ENCODE assay signal across 8 cellular contexts in the genomic region with DNA sequence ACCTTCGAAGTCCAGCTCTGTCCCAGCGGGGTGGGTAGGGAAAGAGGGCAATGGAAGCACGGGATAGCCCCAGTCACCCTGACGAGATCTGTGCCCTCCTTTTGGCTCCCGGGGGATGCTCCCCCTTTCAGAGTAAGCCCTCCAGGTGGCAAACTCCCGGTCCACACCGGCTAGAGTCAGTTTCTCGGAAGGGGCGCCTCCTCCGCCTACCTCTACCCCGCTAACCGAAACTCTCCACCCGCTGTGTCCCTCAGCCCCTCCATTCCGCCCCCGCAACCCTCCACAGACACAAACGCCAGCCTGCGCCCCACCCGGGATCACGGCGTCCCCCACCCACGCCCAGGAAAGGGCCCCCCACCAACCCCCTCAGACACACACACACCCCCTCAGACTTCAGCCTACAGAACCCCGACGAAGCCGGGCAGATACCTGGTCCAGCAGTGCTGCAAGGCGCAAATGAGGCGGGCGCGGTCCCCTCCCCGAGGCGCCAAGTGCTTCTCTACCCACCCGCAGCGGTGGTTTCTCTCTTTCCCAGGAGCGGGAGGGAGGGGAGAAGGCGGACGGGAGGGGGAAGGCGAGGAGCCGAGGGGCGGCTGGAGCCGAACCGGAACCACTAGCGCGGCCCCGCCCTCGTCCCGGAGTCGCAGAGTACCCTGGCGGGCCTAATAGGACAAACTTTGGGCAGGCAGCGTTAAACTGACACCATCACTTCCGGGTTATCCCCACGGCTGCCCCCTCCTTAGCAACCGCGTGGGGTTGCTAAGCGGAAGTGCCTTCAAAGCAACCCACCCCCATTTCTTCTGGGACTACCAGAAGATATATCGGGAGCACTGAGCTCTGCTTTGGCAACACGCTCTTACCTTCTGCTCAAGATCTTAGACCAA. TPM values are rescaled to one million over a fixed set of nuclear protein-coding genes. Genes with fewer than 3 reads are reported as not detected.
DNase-seq lines count a peak whose midpoint lies in the region; ATAC-seq, FAIRE-seq and TF ChIP-seq lines count a peak whose summit lies in the region.

Gene CSNK1G1, minus strand, starts transcription at position 615 of the 884 bp plus-strand sequence. CDS start 55,674 bp downstream, outside the sequence.

- H3K23me2 ChIP-seq in H1 (ENCODE audit: low read depth, low read length), result peaks cover 2% of the 10 kb centered on the region; the same call in 1 of the 2 replicates

- H2BK12ac ChIP-seq in H1 (ENCODE audit: low read depth, low read length), result peak within 1 kb of the TSS; percentile 4; the same call in 1 of the 2 replicates

- intact Hi-C loops in CD8-positive, alpha-beta T cell (cut with DNase I, micrococcal nuclease), result loop anchor here (1.0 to 10.0 kb wide), 9 partner anchors 26 to 829 kb away; partner anchors contain the start of genes PCLAF (in 2 of the 2), PPIB (in 2 of the 2), TRIP4 (in 2 of the 2) and CIAO2A (in 1 of the 2)

- H3K27me3 Mint-ChIP-seq in CD8-positive, alpha-beta T cell (ENCODE audit: low read depth), result no peaks in the 10 kb centered on the region
- H3K27me3 Mint-ChIP-seq in memory B cell, result no peaks in the 10 kb centered on the region

- H2BK120ac ChIP-seq in H1 (replicated peaks; ENCODE audit: low read depth, low read length), result no peak within 1 kb of the TSS

- CTCF ChIA-PET in CD8-positive, alpha-beta T cell (lab: Charles Lee), result no interaction called here
- CTCF ChIA-PET in H1 (lab: Charles Lee; ENCODE audit: partially characterized antibody), result interaction anchor here (0.5 to 1.9 kb wide), 4 partner anchors 17 to 665 kb away, joined by 3 to 4 read pairs (median 4); no protein-coding TSS in a partner anchor

- H4K91ac ChIP-seq in H1 (replicated peaks; ENCODE audit: insufficient read length, low read length), result no peak within 1 kb of the TSS

- H3K9me3 ChIP-seq in CD8-positive, alpha-beta T cell (ENCODE audit: low read length), result no peaks in the 10 kb centered on the region
- no peaks in the 10 kb centered on the region for H3K9me3 ChIP-seq in H1 (ENCODE audit: insufficient read depth in 2 of 2, low read depth in 1 of 2, low read length in 1 of 2)

- no peak within 1 kb of the TSS for H3K4ac ChIP-seq in H1 (replicated peaks; ENCODE audit: insufficient read length, low read depth, low read length)

- H3K9me3 Mint-ChIP-seq in CD8-positive, alpha-beta T cell, result no peaks in the 10 kb centered on the region
- H3K9me3 Mint-ChIP-seq in memory B cell, result no peaks in the 10 kb centered on the region

- H3K27me3 ChIP-seq in CD8-positive, alpha-beta T cell (ENCODE audit: insufficient read depth, low read length), result no peaks in the 10 kb centered on the region
- H3K27me3 ChIP-seq in H1 (replicated peaks in 1 of 4; ENCODE audit: control insufficient read depth in 3 of 4, extremely low read depth in 1 of 4, insufficient read depth in 3 of 4, low read length in 3 of 4), result no peaks in the 10 kb centered on the region

- no peak within 1 kb of the TSS for H2BK20ac ChIP-seq in H1 (ENCODE audit: low read length)

- peak in 1 of 2 experiments; percentile 83; a peak in 2 of 3 replicates for TF ChIP-seq POLR2A in H1 (IDR thresholded peaks at IDR 0.05; ENCODE audit: control extremely low read depth in 1 of 2, low read depth in 2 of 2, low read length in 2 of 2)

- peak within 1 kb of the TSS; percentile 87 for H2BK5ac ChIP-seq in H1 (ENCODE audit: low read depth, low read length)

- no peaks in the 10 kb centered on the region for H3K36me3 ChIP-seq in CD8-positive, alpha-beta T cell (ENCODE audit: insufficient read depth, low read length)
- H3K36me3 ChIP-seq in H1 (ENCODE audit: control insufficient read depth in 2 of 4, insufficient read depth in 4 of 4, low read length in 3 of 4), result peaks cover 0 to 2% (median 0%) of the 10 kb centered on the region in 4 experiments; a peak in 2 of 8 replicates

- H3K56ac ChIP-seq in H1 (replicated peaks; ENCODE audit: insufficient read length, low read depth, low read length), result peak within 1 kb of the TSS; percentile 54

- H2BK15ac ChIP-seq in H1 (ENCODE audit: low read length), result no peak within 1 kb of the TSS

- peaks cover 9% of the 10 kb centered on the region for H3K4me1 ChIP-seq in CD8-positive, alpha-beta T cell (ENCODE audit: insufficient read depth, low read length)
- H3K4me1 ChIP-seq in H1 (replicated peaks in 1 of 4; ENCODE audit: control insufficient read depth in 3 of 4, insufficient read depth in 4 of 4, low read length in 3 of 4), result peaks cover 0 to 2% (median 0%) of the 10 kb centered on the region in 4 experiments; a peak in 2 of 7 replicates

- H3K23ac ChIP-seq in H1 (ENCODE audit: insufficient read length), result no peak within 1 kb of the TSS

- H3K79me2 ChIP-seq in H1 (ENCODE audit: control insufficient read depth in 1 of 2, insufficient read depth in 2 of 2, low read length in 2 of 2), result peaks cover 0 to 36% of the 10 kb centered on the region in 2 experiments; a peak in 3 of 4 replicates

- peak; percentile 77 to 95 (median 92) for DNase-seq in CD8-positive, alpha-beta T cell
- DNase-seq in HTR-8/SVneo (ENCODE audit: insufficient read length, low spot score) (peak; percentile 90), NOMO-1 treated with dmso at 0.1 percent for 144 hours (lab: John Stamatoyannopoulos, UW; ENCODE audit: unreplicated experiment) (peak; percentile 92), H1 (ENCODE audit: low read depth in 1 of 2, low spot score in 2 of 2) (peak; percentile 90 to 94), memory B cell (ENCODE audit: low spot score in 2 of 2) (peak; percentile 78 to 84)
- peak; percentile 73 to 85 (median 74) for DNase-seq in activated CD8-positive, alpha-beta memory T cell treated with anti-CD3 and anti-CD28 coated beads for 48 hours (ENCODE audit: low read depth in 2 of 3, low spot score in 2 of 3)
- DNase-seq in stimulated activated CD8-positive, alpha-beta memory T cell treated with anti-CD3 and anti-CD28 coated beads, Interleukin-12 subunit alpha, Interleukin-12 subunit beta, amount 100 ng/mL, for 24 hours (ENCODE audit: extremely low read depth), result peak; percentile 90

- peak within 1 kb of the TSS; percentile 89 for H3K27ac Mint-ChIP-seq in CD8-positive, alpha-beta T cell
- H3K27ac Mint-ChIP-seq in memory B cell, result peak within 1 kb of the TSS; percentile 93

- H2AK5ac ChIP-seq in H1 (ENCODE audit: low read depth, low read length), result no peak within 1 kb of the TSS

- H4K20me1 ChIP-seq in H1 (replicated peaks in 1 of 2; ENCODE audit: control insufficient read depth in 1 of 2, insufficient read depth in 2 of 2, low read length in 2 of 2), result no peaks in the 10 kb centered on the region

- FAIRE-seq in HTR-8/SVneo (lab: Jason Lieb, UNC) (peak; percentile 91), H1 (lab: Jason Lieb, UNC) (no peak)

- no peaks in the 10 kb centered on the region for H3K79me1 ChIP-seq in H1 (ENCODE audit: low read depth, low read length)

- H3K4me2 ChIP-seq in H1 (ENCODE audit: insufficient read depth in 1 of 2, low read depth in 2 of 2, low read length in 2 of 2), result peak within 1 kb of the TSS; percentile 79 to 90

- peaks cover 12% of the 10 kb centered on the region for H3K36me3 Mint-ChIP-seq in CD8-positive, alpha-beta T cell
- no peaks in the 10 kb centered on the region for H3K36me3 Mint-ChIP-seq in memory B cell

- peak within 1 kb of the TSS; percentile 67 for H3K27ac ChIP-seq in CD8-positive, alpha-beta T cell (ENCODE audit: low read depth, low read length)
- peak within 1 kb of the TSS; percentile 75 for H3K27ac ChIP-seq in H1 (ENCODE audit: low read depth, low read length)

- peak within 1 kb of the TSS; percentile 98; the same call in 1 of the 2 replicates for H4K8ac ChIP-seq in H1 (ENCODE audit: extremely low read depth, insufficient read depth, low read length)

- peak in 1 of 2 experiments; percentile 35; a peak in 1 of 3 replicates for TF ChIP-seq EP300 in H1 (IDR thresholded peaks at IDR 0.05; ENCODE audit: borderline replicate concordance in 1 of 2, low read depth in 2 of 2, low read length in 2 of 2)

- peaks cover 20% of the 10 kb centered on the region for H3K4me1 Mint-ChIP-seq in CD8-positive, alpha-beta T cell (ENCODE audit: low read depth)
- H3K4me1 Mint-ChIP-seq in memory B cell, result peaks cover 14% of the 10 kb centered on the region

- H3K9ac ChIP-seq in H1 (replicated peaks in 1 of 4; ENCODE audit: extremely low read depth in 1 of 4, low read depth in 3 of 4, low read length in 3 of 4), result peak within 1 kb of the TSS; percentile 79 to 96 (median 86)

- no peak; a peak in 1 of 4 replicates for TF ChIP-seq RAD21 in H1 (IDR thresholded peaks at IDR 0.05 in 1 of 2, conservative IDR thresholded peaks at IDR 0.05 in 1 of 2; ENCODE audit: low read depth in 2 of 2, low read length in 2 of 2)

- no peak within 1 kb of the TSS for H3K14ac ChIP-seq in H1 (ENCODE audit: insufficient read length)

- peak; percentile 96 for ATAC-seq in CD8-positive, alpha-beta T cell
- ATAC-seq in GM21367 (IDR thresholded peaks at IDR 0.05; ENCODE audit: unreplicated experiment) (peak; percentile 81), memory B cell (ENCODE audit: low read depth) (peak; percentile 99)

- H2AFZ ChIP-seq in H1 (ENCODE audit: low read length), result peak within 1 kb of the TSS; percentile 62; the same call in 1 of the 2 replicates

- H3K18ac ChIP-seq in H1 (ENCODE audit: extremely low read depth, low read length), result peak within 1 kb of the TSS; percentile 60

- H3K4me3 Mint-ChIP-seq in CD8-positive, alpha-beta T cell, result peak within 1 kb of the TSS; percentile 94
- peak within 1 kb of the TSS; percentile 93 for H3K4me3 Mint-ChIP-seq in memory B cell

- no peak for TF ChIP-seq CTCF in CD8-positive, alpha-beta T cell (IDR thresholded peaks at IDR 0.05)
- TF ChIP-seq CTCF in H1 (IDR thresholded peaks at IDR 0.05; ENCODE audit: control extremely low read depth in 1 of 3, insufficient read depth in 1 of 3, low read depth in 1 of 3, low read length in 3 of 3), result no peak

- peak within 1 kb of the TSS; percentile 54 for H4K5ac ChIP-seq in H1 (ENCODE audit: insufficient read length, low read depth, low read length)

- 2% methylated on average over 27 of the region's 55 CpGs; no CpG with 5 or more reads in 1 of the 2 experiments for WGBS in H1 (ENCODE audit: extremely low coverage in 1 of 2, insufficient coverage in 1 of 2, insufficient read length in 1 of 2, insufficient replicate concordance in 2 of 2, low coverage in 1 of 2, low lambda C conversion rate in 2 of 2, missing lambda C conversion rate in 1 of 2), 2 experiments

- peak within 1 kb of the TSS; percentile 91 for H3K4me3 ChIP-seq in CD8-positive, alpha-beta T cell (ENCODE audit: low read depth, low read length)
- H3K4me3 ChIP-seq in H1 (ENCODE audit: extremely low read depth in 1 of 4, insufficient read depth in 2 of 4, low read depth in 3 of 4, low read length in 4 of 4), result peak within 1 kb of the TSS; percentile 68 to 95 (median 80)

- POLR2A ChIA-PET in CD8-positive, alpha-beta T cell (lab: Charles Lee), result interaction anchor here (0.5 to 1.9 kb wide), 4 partner anchors 9 to 76 kb away, joined by 3 to 7 read pairs (median 6); partner anchors contain the start of gene TRIP4
- POLR2A ChIA-PET in H1 (lab: Charles Lee; ENCODE audit: partially characterized antibody), result interaction anchor here (0.6 to 1.7 kb wide), 10 partner anchors 8 to 194 kb away, joined by 3 to 8 read pairs (median 3); partner anchors contain the start of gene PPIB

RNA-seq across cellular contexts. Expression of gene CSNK1G1, which starts in this region (rescaled TPM):
- total RNA-seq in CD8-positive, alpha-beta T cell, result 10 to 100 TPM in 1 of 2 experiments, 1 to 10 TPM in 1; 10.0 to 12.9 TPM
- 12.9 and 13.5 TPM in 2 replicates for total RNA-seq in H1 (2021; fragmentation: NEBNext Ultra II Directional; extraction: Animal tissue kit (Norgen Biotek cat#: 25700))
- polyA plus RNA-seq in H1 (2011; rRNA removed), result 4.3 and 6.0 TPM in 2 replicates
- polyA plus RNA-seq in H1 (2011; cell fraction: cytosol; rRNA removed), result 5.6 TPM
- 4.5 TPM for polyA plus RNA-seq in H1 (2011; cell fraction: nucleus; rRNA removed)
- 5.9 to 9.9 TPM (median 8.6 TPM) in 4 replicates for polyA plus RNA-seq in H1 (2012, experiment 1 of 2)
- 1.2 TPM for polyA plus RNA-seq in H1 (2012, experiment 2 of 2)
- polyA plus RNA-seq in H1 (2013, experiment 1 of 2), result 5.7 TPM
- polyA plus RNA-seq in H1 (2013, experiment 2 of 2), result 6.1 TPM
- polyA minus RNA-seq in H1 (2011; rRNA and poly(A)+ RNA removed), result 39.4 and 44.4 TPM in 2 replicates
- polyA minus RNA-seq in H1 (2011; cell fraction: cytosol; rRNA and poly(A)+ RNA removed), result 13.8 TPM
- polyA minus RNA-seq in H1 (2011; cell fraction: nucleus; rRNA and poly(A)+ RNA removed), result 47.9 TPM

Comparison
In these comparisons a context has a peak if more than half of its experiments do, and no peak if none do; other contexts are left out.
1. Peak in every context shown above with its lines: DNase-seq, ATAC-seq, H3K4me3 ChIP-seq and H3K27ac ChIP-seq.